12 cellular contexts compared by ENCODE assay signal in the genomic region with DNA sequence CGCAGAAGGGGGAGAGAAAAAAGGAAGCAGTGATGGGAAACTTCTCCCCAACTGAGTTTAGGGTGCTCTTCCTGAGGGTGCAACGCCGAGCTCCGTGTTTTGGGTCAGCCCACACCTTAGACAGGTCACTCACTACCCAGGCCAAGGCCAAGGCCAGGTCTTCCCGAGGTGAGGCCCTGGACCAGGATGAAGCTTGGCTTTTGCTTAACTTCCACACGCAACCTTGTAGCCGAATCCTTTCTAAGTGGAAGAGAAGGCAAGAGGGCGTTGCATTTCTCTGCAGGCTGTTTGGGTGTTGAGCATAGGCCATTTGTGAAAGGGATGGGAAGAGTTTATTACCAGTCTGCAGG. TPM values are rescaled to one million over a fixed set of nuclear protein-coding genes. Genes with fewer than 3 reads are reported as not detected.
A peak's percentile ranks its signal among the peaks of the same experiment; 100 is the strongest.
DNase-seq lines count a peak whose midpoint lies in the region; ATAC-seq and TF ChIP-seq lines count a peak whose summit lies in the region.
"Had no signal": no experiment of that assay in that cellular context is flagged by ENCODE, and none has a peak within 500 bp of the region (broad histone marks: within the 10 kb centered on the region; RNA-seq: fewer than 3 reads in every experiment).

No MANE protein-coding gene starts in this region.

- no peak overlapping the region for H3K27ac Mint-ChIP-seq in CD4-positive, alpha-beta T cell
- no peak overlapping the region for H3K27ac Mint-ChIP-seq in T-helper 17 cell
- no peak overlapping the region for H3K27ac Mint-ChIP-seq in activated naive CD4-positive, alpha-beta T cell treated with anti-CD3 and anti-CD28 coated beads, Interleukin-2, amount 10 ng/mL, durations not matched to agents 7 days and 5 days

- H3K36me3 ChIP-seq in gastroesophageal sphincter (no peaks in the 10 kb centered on the region), parathyroid adenoma (ENCODE audit: control insufficient read depth, insufficient read depth, low read length) (no peaks in the 10 kb centered on the region)

- no peaks in the 10 kb centered on the region for H3K9me3 Mint-ChIP-seq in CD4-positive, alpha-beta T cell
- H3K9me3 Mint-ChIP-seq in activated naive CD4-positive, alpha-beta T cell treated with anti-CD3 and anti-CD28 coated beads, Interleukin-2, amount 10 ng/mL, durations not matched to agents 7 days and 5 days: no peaks in the 10 kb centered on the region

- H3K36me3 Mint-ChIP-seq in CD4-positive, alpha-beta T cell (ENCODE audit: low read depth): no peaks in the 10 kb centered on the region
- peaks cover 2% of the 10 kb centered on the region for H3K36me3 Mint-ChIP-seq in T-helper 17 cell (ENCODE audit: low read depth)
- H3K36me3 Mint-ChIP-seq in activated naive CD4-positive, alpha-beta T cell treated with anti-CD3 and anti-CD28 coated beads, Interleukin-2, amount 10 ng/mL, durations not matched to agents 7 days and 5 days: peaks cover 4% of the 10 kb centered on the region

- H3K27me3 Mint-ChIP-seq in CD4-positive, alpha-beta T cell: peaks cover 75% of the 10 kb centered on the region
- H3K27me3 Mint-ChIP-seq in T-helper 17 cell: peaks cover 42% of the 10 kb centered on the region
- peaks cover 89% of the 10 kb centered on the region for H3K27me3 Mint-ChIP-seq in activated naive CD4-positive, alpha-beta T cell treated with anti-CD3 and anti-CD28 coated beads, Interleukin-2, amount 10 ng/mL, durations not matched to agents 7 days and 5 days

- peaks cover 53% of the 10 kb centered on the region for H3K27me3 ChIP-seq in CD4-positive, alpha-beta T cell (ENCODE audit: control insufficient read depth, insufficient read depth, low read length)
- no peaks in the 10 kb centered on the region for H3K27me3 ChIP-seq in gastroesophageal sphincter
- H3K27me3 ChIP-seq in parathyroid adenoma (ENCODE audit: control insufficient read depth, insufficient read depth, low read length): no peaks in the 10 kb centered on the region

- no peak for DNase-seq in CD4-positive, alpha-beta T cell
- no peak for DNase-seq in T-helper 17 cell
- DNase-seq in mesenteric fat pad (ENCODE audit: low spot score): no peak
- no peak for DNase-seq in activated naive CD4-positive, alpha-beta T cell treated with anti-CD3 and anti-CD28 coated beads, Interleukin-2, amount 10 ng/mL, durations not matched to agents 7 days and 5 days

- peaks cover 28% of the 10 kb centered on the region for H3K4me1 Mint-ChIP-seq in CD4-positive, alpha-beta T cell (ENCODE audit: low read depth)
- H3K4me1 Mint-ChIP-seq in T-helper 17 cell: peaks cover 18% of the 10 kb centered on the region
- peaks cover 20% of the 10 kb centered on the region for H3K4me1 Mint-ChIP-seq in activated naive CD4-positive, alpha-beta T cell treated with anti-CD3 and anti-CD28 coated beads, Interleukin-2, amount 10 ng/mL, durations not matched to agents 7 days and 5 days

- H3K27ac ChIP-seq in CD4-positive, alpha-beta T cell (ENCODE audit: low read depth, low read length): no peak overlapping the region
- peak overlapping the region in 3 of 4 donors; percentile 65 to 84 (median 70) for H3K27ac ChIP-seq in gastroesophageal sphincter
- H3K27ac ChIP-seq in parathyroid adenoma: peak overlapping the region; percentile 57

- no peak for ATAC-seq in CD4-positive, alpha-beta T cell (ENCODE audit: poor library complexity)
- ATAC-seq in T-helper 17 cell: no peak
- no peak for ATAC-seq in gastroesophageal sphincter
- no peak for ATAC-seq in GM21381 (IDR thresholded peaks at IDR 0.05; ENCODE audit: unreplicated experiment)
- ATAC-seq in HG02571 (IDR thresholded peaks at IDR 0.05; ENCODE audit: unreplicated experiment): no peak

- H2AFZ ChIP-seq in parathyroid adenoma: peak overlapping the region; percentile 81

- H3K4me3 Mint-ChIP-seq in CD4-positive, alpha-beta T cell: peak overlapping the region; percentile 80
- H3K4me3 Mint-ChIP-seq in T-helper 17 cell: peak overlapping the region; percentile 84
- no peak overlapping the region for H3K4me3 Mint-ChIP-seq in activated naive CD4-positive, alpha-beta T cell treated with anti-CD3 and anti-CD28 coated beads, Interleukin-2, amount 10 ng/mL, durations not matched to agents 7 days and 5 days

- H3K79me2 ChIP-seq in parathyroid adenoma: no peaks in the 10 kb centered on the region

- CTCF ChIA-PET in CD4-positive, alpha-beta T cell (lab: Charles Lee): no interaction called here
- CTCF ChIA-PET in activated naive CD4-positive, alpha-beta T cell treated with anti-CD3 and anti-CD28 coated beads, Interleukin-2, amount 10 ng/mL, durations not matched to agents 7 days and 5 days (lab: Charles Lee): no interaction called here

- TF ChIP-seq CTCF in CD4-positive, alpha-beta T cell (IDR thresholded peaks at IDR 0.05): no peak
- TF ChIP-seq CTCF in gastroesophageal sphincter (IDR thresholded peaks at IDR 0.05) (no peak), parathyroid adenoma (IDR thresholded peaks at IDR 0.05) (no peak)

- TF ChIP-seq POLR2A in gastroesophageal sphincter (IDR thresholded peaks at IDR 0.05): no peak

- POLR2A ChIA-PET in CD4-positive, alpha-beta T cell (lab: Charles Lee): no interaction called here

- H3K9me3 ChIP-seq in CD4-positive, alpha-beta T cell (ENCODE audit: control insufficient read depth, low read length): no peaks in the 10 kb centered on the region
- H3K9me3 ChIP-seq in T-helper 17 cell (ENCODE audit: control insufficient read depth, low read length, poor library complexity, severe bottlenecking) (peaks cover 2% of the 10 kb centered on the region), gastroesophageal sphincter (no peaks in the 10 kb centered on the region), parathyroid adenoma (ENCODE audit: control insufficient read depth, low read length) (no peaks in the 10 kb centered on the region)

- intact Hi-C loops in CD4-positive, alpha-beta T cell (cut with DNase I, micrococcal nuclease): loop anchor here in 1 of 2 experiments (5.0 kb wide), 1 partner anchor 332 kb away; the partner anchor contains the start of genes CHEK2 and HSCB

- H3K4me1 ChIP-seq in gastroesophageal sphincter: peaks cover 0 to 41% (median 12%) of the 10 kb centered on the region in 3 donors
- no peaks in the 10 kb centered on the region for H3K4me1 ChIP-seq in parathyroid adenoma

- no peak for TF ChIP-seq EP300 in gastroesophageal sphincter (IDR thresholded peaks at IDR 0.05)

- H3K4me2 ChIP-seq in parathyroid adenoma (ENCODE audit: low read length): peak overlapping the region; percentile 82

- peak overlapping the region; percentile 79 to 84 for H3K4me3 ChIP-seq in gastroesophageal sphincter
- peak overlapping the region; percentile 73 for H3K4me3 ChIP-seq in parathyroid adenoma (ENCODE audit: low read depth, low read length)

- 36 to 60% methylated on average over 1 to 7 of the region's 8 CpGs for WGBS in gastroesophageal sphincter (ENCODE audit: low coverage in 1 of 2), 2 donors

- H3K9ac ChIP-seq in parathyroid adenoma: no peak overlapping the region

RNA-seq across cellular contexts. Expression of gene KREMEN1, which starts 1.4 kb away (rescaled TPM):
- total RNA-seq in CD4-positive, alpha-beta T cell: not detected
- total RNA-seq in T-helper 17 cell: under 1 TPM; 0.15 to 0.26 TPM
- total RNA-seq in gastroesophageal sphincter: 10 to 100 TPM in 2 of 4 donors, 1 to 10 TPM in 2; 7.5 to 17.4 (median 10.8) TPM
- total RNA-seq in mesenteric fat pad: 10.6 TPM

RNA-seq across cellular contexts. Expression of gene C22orf31, which starts 12.6 kb away (rescaled TPM):
- not detected for total RNA-seq in CD4-positive, alpha-beta T cell
- total RNA-seq in T-helper 17 cell (not detected), gastroesophageal sphincter (not detected), mesenteric fat pad (not detected)
- total RNA-seq: cerebellum; G401; pulmonary artery endothelial cell; T-helper 2 cell treated with Interferon-gamma antibody and Interleukin-4, amounts not matched to agents 100 ng/mL and 5 ng/mL, for 36 hours had no signal
